7 cellular contexts compared by ENCODE assay signal in genomic region chr21:41953831-41954653, GRCh38. TPM values are rescaled to one million over a fixed set of nuclear protein-coding genes. Genes with fewer than 3 reads are reported as not detected.
DNase-seq lines count a peak whose midpoint lies in the region; ATAC-seq and TF ChIP-seq lines count a peak whose summit lies in the region.

Gene C2CD2, minus strand, starts transcription at chr21:41954018. Its CDS starts 370 bp downstream, at chr21:41953648.

- peak within 1 kb of the TSS; percentile 61 for H2AFZ ChIP-seq in GM23248

- peak; percentile 51 for DNase-seq in GM04504 (ENCODE audit: low read depth)
- peak; percentile 85 for DNase-seq in GM23248
- DNase-seq in NCI-H82 (lab: John Stamatoyannopoulos, UW), result peak; percentile 87
- peak in 1 of 2 donors; percentile 83 for DNase-seq in ascending aorta (ENCODE audit: low spot score in 2 of 2)
- peak; percentile 64 for DNase-seq in right atrium auricular region (ENCODE audit: low spot score)
- no peak for DNase-seq in prostate gland (ENCODE audit: low spot score)

- H3K27me3 ChIP-seq in GM23248 (replicated peaks; ENCODE audit: insufficient read depth) (no peaks in the 10 kb centered on the region), ascending aorta (no peaks in the 10 kb centered on the region), right atrium auricular region (no peaks in the 10 kb centered on the region), prostate gland (replicated peaks; ENCODE audit: insufficient read depth) (no peaks in the 10 kb centered on the region)

- H4K20me1 ChIP-seq in GM23248 (ENCODE audit: insufficient read depth), result no peaks in the 10 kb centered on the region

- H3K9me3 ChIP-seq in GM23248 (ENCODE audit: low read depth), result no peaks in the 10 kb centered on the region
- H3K9me3 ChIP-seq in ascending aorta, result no peaks in the 10 kb centered on the region
- no peaks in the 10 kb centered on the region for H3K9me3 ChIP-seq in right atrium auricular region
- no peaks in the 10 kb centered on the region for H3K9me3 ChIP-seq in prostate gland

- no peak for ATAC-seq in HG02973 (IDR thresholded peaks at IDR 0.05; ENCODE audit: unreplicated experiment)

- H3K9me2 ChIP-seq in GM23248 (ENCODE audit: insufficient read depth), result no peaks in the 10 kb centered on the region

- intact Hi-C loops in ascending aorta (cut with DNase I), result loop anchor here (2.0 to 10.0 kb wide), 3 partner anchors 29 to 1899 kb away; no protein-coding TSS in a partner anchor
- intact Hi-C loops in prostate gland (cut with DNase I), result loop anchor here (5.0 kb wide), 1 partner anchor 53 kb away; no protein-coding TSS in a partner anchor

- peaks cover 38% of the 10 kb centered on the region for H3K4me1 ChIP-seq in GM23248 (ENCODE audit: insufficient read depth)
- H3K4me1 ChIP-seq in ascending aorta, result peaks cover 14 to 29% of the 10 kb centered on the region in 2 donors
- H3K4me1 ChIP-seq in right atrium auricular region, result peaks cover 0 to 50% of the 10 kb centered on the region in 2 donors
- peaks cover 14% of the 10 kb centered on the region for H3K4me1 ChIP-seq in prostate gland (replicated peaks)

- peak within 1 kb of the TSS; percentile 86 for H3K9ac ChIP-seq in GM23248

- in situ Hi-C loops in GM23248 (cut with MboI), result no loop called here

- peak within 1 kb of the TSS; percentile 28 for H3K27ac ChIP-seq in GM23248
- H3K27ac ChIP-seq in ascending aorta, result peak within 1 kb of the TSS; percentile 86 to 90
- H3K27ac ChIP-seq in right atrium auricular region, result peak within 1 kb of the TSS; percentile 37 to 77
- peak within 1 kb of the TSS; percentile 78 to 79 for H3K27ac ChIP-seq in prostate gland

- no peaks in the 10 kb centered on the region for H3K36me3 ChIP-seq in GM23248 (ENCODE audit: low read depth)
- no peaks in the 10 kb centered on the region for H3K36me3 ChIP-seq in ascending aorta
- H3K36me3 ChIP-seq in right atrium auricular region, result no peaks in the 10 kb centered on the region
- H3K36me3 ChIP-seq in prostate gland, result no peaks in the 10 kb centered on the region

- H3K4me2 ChIP-seq in GM23248 (ENCODE audit: unreplicated experiment), result peak within 1 kb of the TSS; percentile 75

- H3K4me3 ChIP-seq in GM23248, result peak within 1 kb of the TSS; percentile 79
- H3K4me3 ChIP-seq in ascending aorta, result peak within 1 kb of the TSS; percentile 96 to 97
- H3K4me3 ChIP-seq in right atrium auricular region, result peak within 1 kb of the TSS; percentile 68 to 89
- H3K4me3 ChIP-seq in prostate gland, result peak within 1 kb of the TSS; percentile 87 to 89

- no peak for TF ChIP-seq POLR2A in prostate gland (IDR thresholded peaks at IDR 0.05)

- WGBS in GM23248 (ENCODE audit: low coverage in 1 of 2, low lambda C conversion rate in 2 of 2, missing lambda C conversion rate in 2 of 2), 2 experiments, result 6 to 15% methylated on average over 29 to 56 of the region's 85 CpGs
- WGBS in prostate gland, result 9% methylated on average over 44 of the region's 85 CpGs

- H3K79me2 ChIP-seq in GM23248 (ENCODE audit: insufficient read depth), result peaks cover 42% of the 10 kb centered on the region

- no peak for TF ChIP-seq CTCF in ascending aorta (IDR thresholded peaks at IDR 0.05)
- no peak for TF ChIP-seq CTCF in right atrium auricular region (IDR thresholded peaks at IDR 0.05)
- TF ChIP-seq CTCF in prostate gland (IDR thresholded peaks at IDR 0.05), result no peak

- peaks cover 35% of the 10 kb centered on the region for H3F3A ChIP-seq in GM23248 (ENCODE audit: insufficient read depth)

RNA-seq across cellular contexts. Expression of gene C2CD2, which starts in this region (rescaled TPM):
- 11.5 and 12.2 TPM in 2 replicates for total RNA-seq in GM23248 (2014; rRNA removed; shearing (Covaris generic))
- 5.9 and 7.6 TPM in 2 replicates for polyA plus RNA-seq in GM23248 (2016; fragmentation: Nextera tagmentation; extraction: Ambion mirVana)
- total RNA-seq in ascending aorta, result 45.0 TPM
- total RNA-seq in right atrium auricular region, result 1 to 10 TPM; 8.6 to 9.1 TPM
- 10 to 100 TPM; 27.3 to 30.5 TPM for total RNA-seq in prostate gland

Comparison
In these comparisons a context has a peak if more than half of its experiments do, and no peak if none do; other contexts are left out.
1. H3K27ac ChIP-seq: peak in every context shown above with its lines; median percentile 88 in ascending aorta; 78 in prostate gland; 57 in right atrium auricular region; 28 in GM23248.